Comparison of ENCODE assay signal across 11 cellular contexts in the genomic region with DNA sequence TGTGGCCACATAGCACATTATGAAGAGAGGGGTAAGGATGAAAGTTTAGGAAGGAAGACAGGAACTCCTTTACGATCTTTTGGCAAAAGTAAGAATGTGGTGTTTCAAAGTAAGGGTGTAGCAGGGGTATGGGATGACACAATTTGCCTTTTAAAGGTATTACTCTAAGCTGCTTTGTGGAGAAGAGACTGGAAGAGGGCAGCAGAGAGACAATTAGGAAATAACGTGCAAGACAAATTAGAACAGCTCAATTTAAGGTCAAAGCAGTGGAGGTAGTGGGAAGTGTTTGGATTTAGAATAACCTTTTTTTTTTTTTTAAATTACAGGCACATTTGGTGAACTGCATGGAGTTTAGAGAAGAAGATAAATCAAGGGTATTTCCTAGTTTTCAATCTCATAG.
DNase-seq lines count a peak whose midpoint lies in the region; ATAC-seq and TF ChIP-seq lines count a peak whose summit lies in the region.
"Had no signal": no experiment of that assay in that cellular context is flagged by ENCODE, and none has a peak within 500 bp of the region (broad histone marks: within the 10 kb centered on the region; RNA-seq: fewer than 3 reads in every experiment).

No MANE protein-coding gene starts in this region.

- H3K36me3 ChIP-seq in mammary epithelial cell (ENCODE audit: insufficient read depth, low read length) (no peaks in the 10 kb centered on the region), uterus (no peaks in the 10 kb centered on the region)

- no peaks in the 10 kb centered on the region for H3K79me2 ChIP-seq in mammary epithelial cell (ENCODE audit: insufficient read depth, low read length)
- H3K79me2 ChIP-seq: parathyroid adenoma had no signal

- BruUV-seq in MCF 10A (replicated peaks; lab: Mats Ljungman, UMichigan) = no TSS peak
- no TSS peak for BruUV-seq in mammary epithelial cell (replicated peaks; lab: Mats Ljungman, UMichigan)

- ATAC-seq in SK-N-SH treated with all-trans-retinoic acid at 6 μM for 48 hours = peak; percentile 36; the same call in 1 of the 3 replicates
- ATAC-seq in GM19035 (IDR thresholded peaks at IDR 0.05; ENCODE audit: unreplicated experiment) = no peak
- ATAC-seq: stimulated activated memory B cell treated with anti-CD40 and anti-IgM and Interleukin-4, amounts not matched to agents 10 μg/mL and 1 μg/mL and 100 μg/mL, for 72 hours had no signal

- WGBS in mammary epithelial cell (ENCODE audit: low coverage, missing lambda C conversion rate) = 0% methylated on average over 2 of the region's 2 CpGs

- no peak overlapping the region for H2AFZ ChIP-seq in mammary epithelial cell (ENCODE audit: low read depth, low read length)
- H2AFZ ChIP-seq: parathyroid adenoma had no signal

- H3K36me3 Mint-ChIP-seq in MCF 10A (ENCODE audit: insufficient read depth, unreplicated experiment) = no peaks in the 10 kb centered on the region
- H3K36me3 Mint-ChIP-seq in glutamatergic neuron (ENCODE audit: unreplicated experiment) = no peaks in the 10 kb centered on the region
- H3K36me3 Mint-ChIP-seq: stimulated activated memory B cell treated with anti-CD40 and anti-IgM and Interleukin-4, amounts not matched to agents 10 μg/mL and 1 μg/mL and 100 μg/mL, for 72 hours had no signal

- H3K4me2 ChIP-seq in mammary epithelial cell (ENCODE audit: insufficient read depth, low read depth, low read length) = no peak overlapping the region

- H3K27me3 ChIP-seq in mammary epithelial cell (ENCODE audit: insufficient read depth, low read length) (no peaks in the 10 kb centered on the region), uterus (no peaks in the 10 kb centered on the region)

- H3K9me3 ChIP-seq in mammary epithelial cell (replicated peaks; ENCODE audit: insufficient read depth, low read length) (peaks cover 11% of the 10 kb centered on the region), uterus (no peaks in the 10 kb centered on the region)

- dilution Hi-C loops in mammary epithelial cell (cut with HindIII; ENCODE audit: low sequenced_read_pairs) = no loop called here

- H3K27ac Mint-ChIP-seq in MCF 10A (ENCODE audit: low read depth, unreplicated experiment) (no peak overlapping the region), glutamatergic neuron (ENCODE audit: unreplicated experiment) (no peak overlapping the region)
- H3K27ac Mint-ChIP-seq: stimulated activated memory B cell treated with anti-CD40 and anti-IgM and Interleukin-4, amounts not matched to agents 10 μg/mL and 1 μg/mL and 100 μg/mL, for 72 hours had no signal

- H3K4me1 Mint-ChIP-seq in MCF 10A (ENCODE audit: insufficient read depth, unreplicated experiment) (no peaks in the 10 kb centered on the region), glutamatergic neuron (ENCODE audit: low read depth, unreplicated experiment) (no peaks in the 10 kb centered on the region)
- H3K4me1 Mint-ChIP-seq: stimulated activated memory B cell treated with anti-CD40 and anti-IgM and Interleukin-4, amounts not matched to agents 10 μg/mL and 1 μg/mL and 100 μg/mL, for 72 hours had no signal

- no peak for TF ChIP-seq POLR2A in uterus (IDR thresholded peaks at IDR 0.05)

- no peak for TF ChIP-seq CTCF in MCF 10A (IDR thresholded peaks at IDR 0.05; ENCODE audit: unreplicated experiment)
- TF ChIP-seq CTCF in mammary epithelial cell (conservative IDR thresholded peaks at IDR 0.05 in 1 of 2, IDR thresholded peaks at IDR 0.05 in 1 of 2; ENCODE audit: extremely low read depth in 1 of 2, insufficient read depth in 1 of 2, low read depth in 1 of 2, low read length in 2 of 2) = peak in 1 of 2 donors; percentile 28
- TF ChIP-seq CTCF in glutamatergic neuron (IDR thresholded peaks at IDR 0.05; ENCODE audit: partially characterized antibody, unreplicated experiment) = peak; percentile 21
- TF ChIP-seq CTCF in uterus (IDR thresholded peaks at IDR 0.05) = peak; percentile 37 to 56 (median 45)

- H3K27ac ChIP-seq in mammary epithelial cell (ENCODE audit: insufficient read depth, low read depth, low read length) (no peak overlapping the region), uterus (no peak overlapping the region)
- H3K27ac ChIP-seq: parathyroid adenoma had no signal

- H3K27me3 Mint-ChIP-seq in MCF 10A (ENCODE audit: insufficient read depth, unreplicated experiment) = peaks cover 10% of the 10 kb centered on the region
- H3K27me3 Mint-ChIP-seq in glutamatergic neuron (ENCODE audit: unreplicated experiment) = no peaks in the 10 kb centered on the region
- H3K27me3 Mint-ChIP-seq: stimulated activated memory B cell treated with anti-CD40 and anti-IgM and Interleukin-4, amounts not matched to agents 10 μg/mL and 1 μg/mL and 100 μg/mL, for 72 hours had no signal

- no peaks in the 10 kb centered on the region for H3K4me1 ChIP-seq in mammary epithelial cell (ENCODE audit: insufficient read depth, low read length)
- H3K4me1 ChIP-seq in uterus = no peaks in the 10 kb centered on the region
- H3K4me1 ChIP-seq: parathyroid adenoma had no signal

- H3K9me3 Mint-ChIP-seq in MCF 10A (ENCODE audit: unreplicated experiment) = peaks cover 15% of the 10 kb centered on the region
- no peaks in the 10 kb centered on the region for H3K9me3 Mint-ChIP-seq in glutamatergic neuron (ENCODE audit: unreplicated experiment)

- intact Hi-C loops in MCF 10A (cut with micrococcal nuclease) (loop anchor here (1.0 kb wide), 1 partner anchor 729 kb away; no protein-coding TSS in a partner anchor), mammary epithelial cell (cut with micrococcal nuclease) (loop anchor here (2.0 kb wide), 1 partner anchor 730 kb away; no protein-coding TSS in a partner anchor), uterus (cut with DNase I; ENCODE audit: low total_unique reads) (no loop called here)

- POLR2A ChIA-PET in MCF 10A (lab: Yijun Ruan, JAX) = interaction anchor here (0.6 kb wide), 1 partner anchor 586 kb away, joined by 5 read pairs; no protein-coding TSS in a partner anchor

- in situ Hi-C loops in mammary epithelial cell (cut with MboI; ENCODE audit: low sequenced_read_pairs in 2 of 2) = no loop called here

- H4K20me1 ChIP-seq in mammary epithelial cell (ENCODE audit: insufficient read depth, low read length) = no peaks in the 10 kb centered on the region

- H3K4me3 Mint-ChIP-seq in MCF 10A (ENCODE audit: unreplicated experiment) (no peak overlapping the region), glutamatergic neuron (ENCODE audit: unreplicated experiment) (no peak overlapping the region)
- H3K4me3 Mint-ChIP-seq: stimulated activated memory B cell treated with anti-CD40 and anti-IgM and Interleukin-4, amounts not matched to agents 10 μg/mL and 1 μg/mL and 100 μg/mL, for 72 hours had no signal

- no peak overlapping the region for H3K9ac ChIP-seq in mammary epithelial cell (ENCODE audit: insufficient read depth, low read length)
- H3K9ac ChIP-seq: parathyroid adenoma had no signal

- CTCF ChIA-PET in MCF 10A (lab: Yijun Ruan, JAX) = interaction anchor here (0.6 to 1.4 kb wide), 7 partner anchors 9 to 731 kb away, joined by 3 to 6 read pairs (median 3); no protein-coding TSS in a partner anchor
- CTCF ChIA-PET in mammary epithelial cell (lab: Charles Lee; ENCODE audit: low non-redundant PET) = interaction anchor here (0.6 to 0.8 kb wide), 4 partner anchors 25 to 1988 kb away, joined by 3 to 8 read pairs (median 4); no protein-coding TSS in a partner anchor

- H3K4me3 ChIP-seq in mammary epithelial cell (replicated peaks in 1 of 3; ENCODE audit: insufficient read depth in 1 of 3, low read depth in 2 of 3, low read length in 3 of 3) = no peak overlapping the region
- H3K4me3 ChIP-seq in uterus = no peak overlapping the region

- DNase-seq in MCF 10A (ENCODE audit: unreplicated experiment) = peak; percentile 8
- DNase-seq in mammary epithelial cell = no peak
- DNase-seq in glutamatergic neuron = no peak
- peak in 1 of 2 donors; percentile 25 for DNase-seq in uterus
- no peak for DNase-seq in C1 segment of cervical spinal cord (lab: John Stamatoyannopoulos, UW)
- no peak for DNase-seq in NCI-H2107 (lab: John Stamatoyannopoulos, UW)
- DNase-seq: foreskin melanocyte had no signal

TF ChIP-seq in SK-N-SH treated with all-trans-retinoic acid at 6 μM for 48 hours, 23 proteins besides CTCF, POLR2A, EP300 and RAD21 (continues in another document):
- no peak for TF ChIP-seq PPARA (CRISPR knock-in tag; IDR thresholded peaks at IDR 0.05; ENCODE audit: borderline replicate concordance)
- no peak for TF ChIP-seq CSDC2 (CRISPR knock-in tag; IDR thresholded peaks at IDR 0.05)
- TF ChIP-seq OSR1 (CRISPR knock-in tag; IDR thresholded peaks at IDR 0.05) = no peak
- TF ChIP-seq ZFP3 (CRISPR knock-in tag; IDR thresholded peaks at IDR 0.05) = no peak
- no peak for TF ChIP-seq ZC3H10 (CRISPR knock-in tag; IDR thresholded peaks at IDR 0.05)
- TF ChIP-seq, protein P1, sequence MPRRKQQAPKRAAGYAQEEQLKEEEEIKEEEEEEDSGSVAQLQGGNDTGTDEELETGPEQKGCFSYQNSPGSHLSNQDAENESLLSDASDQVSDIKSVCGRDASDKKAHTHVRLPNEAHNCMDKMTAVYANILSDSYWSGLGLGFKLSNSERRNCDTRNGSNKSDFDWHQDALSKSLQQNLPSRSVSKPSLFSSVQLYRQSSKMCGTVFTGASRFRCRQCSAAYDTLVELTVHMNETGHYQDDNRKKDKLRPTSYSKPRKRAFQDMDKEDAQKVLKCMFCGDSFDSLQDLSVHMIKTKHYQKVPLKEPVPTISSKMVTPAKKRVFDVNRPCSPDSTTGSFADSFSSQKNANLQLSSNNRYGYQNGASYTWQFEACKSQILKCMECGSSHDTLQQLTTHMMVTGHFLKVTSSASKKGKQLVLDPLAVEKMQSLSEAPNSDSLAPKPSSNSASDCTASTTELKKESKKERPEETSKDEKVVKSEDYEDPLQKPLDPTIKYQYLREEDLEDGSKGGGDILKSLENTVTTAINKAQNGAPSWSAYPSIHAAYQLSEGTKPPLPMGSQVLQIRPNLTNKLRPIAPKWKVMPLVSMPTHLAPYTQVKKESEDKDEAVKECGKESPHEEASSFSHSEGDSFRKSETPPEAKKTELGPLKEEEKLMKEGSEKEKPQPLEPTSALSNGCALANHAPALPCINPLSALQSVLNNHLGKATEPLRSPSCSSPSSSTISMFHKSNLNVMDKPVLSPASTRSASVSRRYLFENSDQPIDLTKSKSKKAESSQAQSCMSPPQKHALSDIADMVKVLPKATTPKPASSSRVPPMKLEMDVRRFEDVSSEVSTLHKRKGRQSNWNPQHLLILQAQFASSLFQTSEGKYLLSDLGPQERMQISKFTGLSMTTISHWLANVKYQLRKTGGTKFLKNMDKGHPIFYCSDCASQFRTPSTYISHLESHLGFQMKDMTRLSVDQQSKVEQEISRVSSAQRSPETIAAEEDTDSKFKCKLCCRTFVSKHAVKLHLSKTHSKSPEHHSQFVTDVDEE (CRISPR knock-in tag; IDR thresholded peaks at IDR 0.05) = no peak
- TF ChIP-seq TOX (CRISPR knock-in tag; IDR thresholded peaks at IDR 0.05; ENCODE audit: borderline replicate concordance) = no peak
- no peak for TF ChIP-seq ZFP30 (CRISPR knock-in tag; IDR thresholded peaks at IDR 0.05)
- no peak for TF ChIP-seq RARB (CRISPR knock-in tag; IDR thresholded peaks at IDR 0.05)
- TF ChIP-seq ISL1 (CRISPR knock-in tag; IDR thresholded peaks at IDR 0.05) = no peak
- TF ChIP-seq ARNTL (CRISPR knock-in tag; IDR thresholded peaks at IDR 0.05; ENCODE audit: borderline replicate concordance, low read depth) = no peak
- TF ChIP-seq BACH2 (CRISPR knock-in tag; IDR thresholded peaks at IDR 0.05; ENCODE audit: borderline replicate concordance) = no peak
- TF ChIP-seq ZNF8 (CRISPR knock-in tag; IDR thresholded peaks at IDR 0.05) = no peak
